Comparison of ENCODE assay signal across 17 cellular contexts in the genomic region with DNA sequence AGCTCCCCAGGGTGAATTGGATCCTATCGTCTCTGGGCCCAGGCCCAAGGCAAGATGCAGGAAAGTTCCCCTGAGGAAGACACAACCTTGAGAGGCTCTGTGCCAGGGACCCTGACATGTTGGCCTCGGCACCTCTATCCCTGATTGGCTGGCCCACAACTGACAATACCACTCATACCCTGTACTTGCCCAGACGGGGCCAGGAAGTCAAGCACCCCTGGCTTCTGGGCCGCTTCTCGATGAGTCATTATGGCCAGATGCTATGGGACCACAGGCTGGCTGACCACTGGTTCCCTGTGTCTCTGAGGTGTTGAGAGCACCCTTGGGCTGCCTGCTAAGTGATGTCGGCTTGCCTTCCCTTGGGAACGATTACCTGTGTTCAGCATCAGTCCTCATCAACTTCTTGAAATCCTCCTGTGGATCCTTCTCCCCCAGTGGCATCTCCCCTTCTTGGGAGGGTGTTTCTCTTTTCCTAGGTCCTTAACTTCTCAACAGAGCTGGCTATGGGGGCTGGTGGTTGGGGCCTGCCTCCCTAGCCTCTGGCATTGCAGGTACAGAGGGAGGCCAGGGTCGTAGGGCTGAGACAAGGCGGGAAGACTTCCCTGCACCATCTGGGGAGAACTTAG.
"Had no signal": no experiment of that assay in that cellular context is flagged by ENCODE, and none has a peak within 500 bp of the region (broad histone marks: within the 10 kb centered on the region; RNA-seq: fewer than 3 reads in every experiment).

No MANE protein-coding gene starts in this region.

- H3K4me1 ChIP-seq: colonic mucosa, heart left ventricle had no signal

- H3K27me3 ChIP-seq: colonic mucosa, ovary had no signal

- H3K36me3 Mint-ChIP-seq: natural killer cell, type B pancreatic cell had no signal

- H3K27me3 Mint-ChIP-seq: type B pancreatic cell had no signal

- H3K27ac ChIP-seq: colonic mucosa, heart left ventricle, ovary had no signal

- H3K9me3 Mint-ChIP-seq: natural killer cell, type B pancreatic cell had no signal

- ATAC-seq: heart left ventricle, left lobe of liver, mucosa of descending colon, right cardiac atrium had no signal

- H3K9me3 ChIP-seq: colonic mucosa, heart left ventricle, mucosa of descending colon, ovary had no signal

- H3K4me3 ChIP-seq: colonic mucosa, heart left ventricle, mucosa of descending colon, ovary had no signal

- H3K4me3 Mint-ChIP-seq: natural killer cell, neural crest cell, type B pancreatic cell had no signal

- H3K27ac Mint-ChIP-seq: natural killer cell, type B pancreatic cell had no signal

- H3K36me3 ChIP-seq: colonic mucosa, heart left ventricle, ovary had no signal

- DNase-seq: colonic mucosa; dermis blood vessel endothelial cell; erythroblast; foreskin melanocyte; heart left ventricle; hypothalamus; mammary epithelial cell; mucosa of descending colon; natural killer cell; ovary; right cardiac atrium; small intestine; stimulated activated CD4-positive, alpha-beta T cell treated with anti-CD3 and anti-CD28 coated beads, Interleukin-12 subunit alpha, Interleukin-12 subunit beta, amount 100 ng/mL, for 4 hours; stimulated activated naive CD4-positive, alpha-beta T cell treated with Interleukin-2 at 50 U/mL for 16 hours had no signal

- H3K4me1 Mint-ChIP-seq: neural crest cell had no signal
